Comparison of ENCODE assay signal across 16 cellular contexts in genomic region chr1:228839656-228840055, GRCh38.
"Had no signal": no experiment of that assay in that cellular context is flagged by ENCODE, and none has a peak within 500 bp of the region (broad histone marks: within the 10 kb centered on the region; RNA-seq: fewer than 3 reads in every experiment).

No MANE protein-coding gene starts in this region.

- DNase-seq: activated CD4-positive, alpha-beta T cell treated with anti-CD3 and anti-CD28 coated beads, Interleukin-2, amount 10 ng/mL, durations not matched to agents 24 days and 14 days; activated CD8-positive, alpha-beta memory T cell treated with anti-CD3 and anti-CD28 coated beads, Interleukin-2, amount 50 U/mL, for 48 hours; activated CD8-positive, alpha-beta T cell treated with anti-CD3 and anti-CD28 coated beads, Interleukin-2, amount 10 ng/mL, durations not matched to agents 7 days and 5 days; activated gamma-delta T cell; dorsolateral prefrontal cortex; endodermal cell; foreskin keratinocyte; glutamatergic neuron; hypothalamus; lower lobe of right lung; upper lobe of left lung had no signal

- H3K4me3 ChIP-seq: cardiac muscle cell, dorsolateral prefrontal cortex, lower lobe of right lung, suprapubic skin, upper lobe of left lung had no signal

- H3K36me3 Mint-ChIP-seq: activated naive CD4-positive, alpha-beta T cell treated with anti-CD3 and anti-CD28 coated beads, Interleukin-2, amount 50 U/mL, for 24 hours had no signal

- H3K9me3 ChIP-seq: lower lobe of right lung, upper lobe of left lung had no signal

- H3K27ac ChIP-seq: cardiac muscle cell, epithelial cell of prostate, foreskin keratinocyte, suprapubic skin had no signal

- H3K27me3 Mint-ChIP-seq: activated naive CD4-positive, alpha-beta T cell treated with anti-CD3 and anti-CD28 coated beads, Interleukin-2, amount 50 U/mL, for 24 hours; stimulated activated naive CD8-positive, alpha-beta T cell treated with anti-CD3 and anti-CD28 coated beads, Interleukin-15, Interleukin-2, amounts not matched to agents 100 ng/mL and 50 ng/mL, for 24 hours had no signal

- ATAC-seq: activated CD8-positive, alpha-beta T cell treated with anti-CD3 and anti-CD28 coated beads, Interleukin-2, amount 10 ng/mL, durations not matched to agents 7 days and 5 days; foreskin keratinocyte; lower lobe of right lung had no signal

- H3K4me1 Mint-ChIP-seq: activated naive CD4-positive, alpha-beta T cell treated with anti-CD3 and anti-CD28 coated beads, Interleukin-2, amount 50 U/mL, for 24 hours had no signal

- H3K36me3 ChIP-seq: cardiac muscle cell, lower lobe of right lung, suprapubic skin, upper lobe of left lung had no signal

- H3K27me3 ChIP-seq: suprapubic skin, upper lobe of left lung had no signal

- H3K4me3 Mint-ChIP-seq: activated CD4-positive, alpha-beta T cell treated with anti-CD3 and anti-CD28 coated beads, Interleukin-2, amount 10 ng/mL, durations not matched to agents 24 days and 14 days; activated CD8-positive, alpha-beta T cell treated with anti-CD3 and anti-CD28 coated beads, Interleukin-2, amount 10 ng/mL, durations not matched to agents 7 days and 5 days; activated naive CD4-positive, alpha-beta T cell treated with anti-CD3 and anti-CD28 coated beads, Interleukin-2, amount 50 U/mL, for 24 hours; endodermal cell; stimulated activated naive CD8-positive, alpha-beta T cell treated with anti-CD3 and anti-CD28 coated beads, Interleukin-15, Interleukin-2, amounts not matched to agents 100 ng/mL and 50 ng/mL, for 24 hours had no signal

- H3K27ac Mint-ChIP-seq: activated CD4-positive, alpha-beta T cell treated with anti-CD3 and anti-CD28 coated beads, Interleukin-2, amount 10 ng/mL, durations not matched to agents 24 days and 14 days; activated CD8-positive, alpha-beta T cell treated with anti-CD3 and anti-CD28 coated beads, Interleukin-2, amount 10 ng/mL, durations not matched to agents 7 days and 5 days; activated naive CD4-positive, alpha-beta T cell treated with anti-CD3 and anti-CD28 coated beads, Interleukin-2, amount 50 U/mL, for 24 hours; endodermal cell; stimulated activated naive CD8-positive, alpha-beta T cell treated with anti-CD3 and anti-CD28 coated beads, Interleukin-15, Interleukin-2, amounts not matched to agents 100 ng/mL and 50 ng/mL, for 24 hours had no signal
